Comparison of ENCODE assay signal across 14 cellular contexts in genomic region chr11:16792426-16792825, GRCh38. TPM values are rescaled to one million over a fixed set of nuclear protein-coding genes. Genes with fewer than 3 reads are reported as not detected.
DNase-seq lines count a peak whose midpoint lies in the region; ATAC-seq and TF ChIP-seq lines count a peak whose summit lies in the region.
"Had no signal": no experiment of that assay in that cellular context is flagged by ENCODE, and none has a peak within 500 bp of the region (broad histone marks: within the 10 kb centered on the region; RNA-seq: fewer than 3 reads in every experiment).

No MANE protein-coding gene starts in this region.

- peak; percentile 38 for DNase-seq in H4 (ENCODE audit: low spot score)
- no peak for DNase-seq in SJSA1 (ENCODE audit: low read depth in 1 of 2, low spot score in 2 of 2)
- DNase-seq in fibroblast of peridontal ligament (ENCODE audit: extremely low read depth), result peak; percentile 42
- no peak for DNase-seq in thoracic aorta (ENCODE audit: low spot score)
- DNase-seq in DMS153 treated with DMSO at 0.1 percent for 48 hours (lab: John Stamatoyannopoulos, UW; ENCODE audit: unreplicated experiment), result no peak
- DNase-seq in NCI-H2196 (lab: John Stamatoyannopoulos, UW; ENCODE audit: unreplicated experiment), result no peak
- DNase-seq: activated CD4-positive, alpha-beta T cell treated with anti-CD3 and anti-CD28 coated beads, Interleukin-2, amount 50 U/mL, for 4 hours; activated effector memory CD4-positive, alpha-beta T cell treated with Interleukin-2 at 50 U/mL for 16 hours; central memory CD4-positive, alpha-beta T cell; stimulated activated CD4-positive, alpha-beta T cell treated with anti-CD3 and anti-CD28 coated beads, Interleukin-4, amount 100 ng/mL, for 4 hours; stimulated activated naive CD8-positive, alpha-beta T cell treated with anti-CD3 and anti-CD28 coated beads, Interleukin-15, Interleukin-2, amounts not matched to agents 100 U/mL and 50 U/mL, for 24 hours had no signal

- H3K27me3 ChIP-seq in SJSA1 (replicated peaks) (no peaks in the 10 kb centered on the region), thoracic aorta (replicated peaks; ENCODE audit: insufficient read depth) (no peaks in the 10 kb centered on the region)

- TF ChIP-seq CTCF in thoracic aorta (IDR thresholded peaks at IDR 0.05), result no peak

- H3K4me1 ChIP-seq in SJSA1 (replicated peaks) (peaks cover 15% of the 10 kb centered on the region), thoracic aorta (ENCODE audit: control insufficient read depth in 1 of 2, low read depth in 2 of 2) (peaks cover 34 to 47% of the 10 kb centered on the region in 2 donors)

- ATAC-seq in thoracic aorta (ENCODE audit: insufficient number of reproducible peaks, low FRiP score, low read depth) (no peak), HG02938 (IDR thresholded peaks at IDR 0.05; ENCODE audit: unreplicated experiment) (no peak), GM21447 (IDR thresholded peaks at IDR 0.05; ENCODE audit: unreplicated experiment) (no peak)
- ATAC-seq: esophagus mucosa had no signal

- H3K4me3 ChIP-seq in SJSA1 (no peak overlapping the region), thoracic aorta (no peak overlapping the region)

- H3K9me3 ChIP-seq in SJSA1 (replicated peaks) (no peaks in the 10 kb centered on the region), thoracic aorta (no peaks in the 10 kb centered on the region)

- peak overlapping the region; percentile 90 for H3K27ac ChIP-seq in SJSA1
- peak overlapping the region; percentile 76 to 79 for H3K27ac ChIP-seq in thoracic aorta

- H3K36me3 ChIP-seq in SJSA1 (no peaks in the 10 kb centered on the region), thoracic aorta (no peaks in the 10 kb centered on the region)

RNA-seq across cellular contexts. Expression of gene C11orf58, which starts 54.0 kb away (rescaled TPM):
- total RNA-seq in H4 (2014; rRNA removed; shearing (Covaris generic)), result 218 and 272 TPM in 2 replicates
- 371 and 395 TPM in 2 replicates for total RNA-seq in SJSA1 (2014; rRNA removed; shearing (Covaris generic))
- total RNA-seq in thoracic aorta, result 100 to 1,000 TPM; 104 to 161 TPM

Comparison
In these comparisons a context has a peak if more than half of its experiments do, and no peak if none do; other contexts are left out.
1. DNase-seq: peak in H4 (single experiment) and fibroblast of peridontal ligament (single experiment); none in SJSA1 (0 of 2), thoracic aorta (single experiment), DMS153 treated with DMSO at 0.1 percent for 48 hours (single experiment) and NCI-H2196 (single experiment).